Comparison of ENCODE assay signal across 8 cellular contexts in the genomic region with DNA sequence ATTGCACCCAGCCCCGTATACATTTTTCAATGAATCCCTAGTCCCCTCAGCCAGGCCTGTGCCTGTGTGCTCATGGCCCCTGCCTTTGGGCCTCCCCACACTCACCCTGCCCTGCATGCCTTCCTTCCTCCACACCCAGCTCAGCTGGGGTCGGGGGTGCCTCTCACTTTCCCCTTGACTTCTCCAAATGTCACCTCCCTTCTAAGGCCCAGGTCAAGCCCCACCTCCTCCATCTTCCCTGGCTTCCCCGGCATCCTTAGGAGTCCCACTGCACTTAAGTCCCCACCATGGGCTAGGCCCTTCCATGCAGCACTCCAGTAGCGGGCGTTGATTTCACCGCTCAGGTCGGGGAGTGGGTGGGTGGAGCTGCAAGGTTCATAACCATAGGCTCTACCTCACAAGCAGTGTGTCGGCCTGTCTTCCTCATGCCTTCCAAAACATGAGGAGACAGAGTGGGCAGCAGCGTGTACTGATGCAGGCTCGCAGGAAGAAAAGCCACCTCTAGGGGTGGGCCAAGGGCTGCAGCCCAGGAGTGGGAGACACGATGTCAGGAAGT. TPM values are rescaled to one million over a fixed set of nuclear protein-coding genes. Genes with fewer than 3 reads are reported as not detected.
DNase-seq lines count a peak whose midpoint lies in the region; ATAC-seq and TF ChIP-seq lines count a peak whose summit lies in the region.

No MANE protein-coding gene starts in this region.

- no peaks in the 10 kb centered on the region for H3K9me3 Mint-ChIP-seq in CD4-positive, alpha-beta T cell

- CTCF ChIA-PET in CD4-positive, alpha-beta T cell (lab: Charles Lee) = interaction anchor here (1.1 kb wide), 1 partner anchor 8 kb away, joined by 3 read pairs; no protein-coding TSS in a partner anchor

- peak overlapping the region; percentile 88 for H3K4me3 Mint-ChIP-seq in CD4-positive, alpha-beta T cell

- peak overlapping the region; percentile 91 for H3K27ac ChIP-seq in CD4-positive, alpha-beta T cell (ENCODE audit: low read depth, low read length)
- H3K27ac ChIP-seq in colonic mucosa (peak overlapping the region; percentile 68), neutrophil (peak overlapping the region; percentile 70)

- no peak for TF ChIP-seq CTCF in CD4-positive, alpha-beta T cell (IDR thresholded peaks at IDR 0.05)
- TF ChIP-seq CTCF in colonic mucosa (IDR thresholded peaks at IDR 0.05) (no peak), neutrophil (IDR thresholded peaks at IDR 0.05) (no peak)

- H3K4me3 ChIP-seq in colonic mucosa (no peak overlapping the region), neutrophil (ENCODE audit: low read depth in 1 of 2, low read length in 1 of 2) (no peak overlapping the region)

- no peak overlapping the region for H3K9ac ChIP-seq in colonic mucosa (ENCODE audit: low read depth in 2 of 2, low read length in 2 of 2)

- H3K9me3 ChIP-seq in CD4-positive, alpha-beta T cell (ENCODE audit: control insufficient read depth, low read length) = no peaks in the 10 kb centered on the region
- H3K9me3 ChIP-seq in colonic mucosa (no peaks in the 10 kb centered on the region), neutrophil (no peaks in the 10 kb centered on the region)

- H3K36me3 ChIP-seq in colonic mucosa = peaks cover under 1% of the 10 kb centered on the region
- peaks cover 33% of the 10 kb centered on the region for H3K36me3 ChIP-seq in neutrophil

- ATAC-seq in CD4-positive, alpha-beta T cell (ENCODE audit: poor library complexity) = peak; percentile 19
- ATAC-seq in HG03460 (IDR thresholded peaks at IDR 0.05; ENCODE audit: unreplicated experiment) (peak; percentile 3), GM19035 (IDR thresholded peaks at IDR 0.05; ENCODE audit: unreplicated experiment) (no peak)

- peaks cover 30% of the 10 kb centered on the region for H3K36me3 Mint-ChIP-seq in CD4-positive, alpha-beta T cell (ENCODE audit: low read depth)

- intact Hi-C loops in CD4-positive, alpha-beta T cell (cut with DNase I, micrococcal nuclease) = loop anchor here (2.0 kb wide), 2 partner anchors 15 to 19 kb away; no protein-coding TSS in a partner anchor
- intact Hi-C loops in colonic mucosa (cut with DNase I) = no loop called here

- DNase-seq in CD4-positive, alpha-beta T cell = peak in 2 of 10 experiments; percentile 24 to 26
- DNase-seq in colonic mucosa (no peak), amniotic stem cell (lab: John Stamatoyannopoulos, UW) (no peak), mucosa of gallbladder (ENCODE audit: low spot score) (no peak), DMS79 treated with DMSO at 0.1 percent for 48 hours (lab: John Stamatoyannopoulos, UW) (no peak)

- H3K4me1 ChIP-seq in colonic mucosa (peaks cover 14% of the 10 kb centered on the region), neutrophil (ENCODE audit: control insufficient read depth in 1 of 2, insufficient read depth in 1 of 2, low read depth in 1 of 2, low read length in 1 of 2) (peaks cover 19 to 20% of the 10 kb centered on the region in 2 experiments)

- H3K27ac Mint-ChIP-seq in CD4-positive, alpha-beta T cell = peak overlapping the region; percentile 99

- peaks cover 49% of the 10 kb centered on the region for H3K4me1 Mint-ChIP-seq in CD4-positive, alpha-beta T cell (ENCODE audit: low read depth)

- POLR2A ChIA-PET in CD4-positive, alpha-beta T cell (lab: Charles Lee) = interaction anchor here (0.6 to 4.2 kb wide), 16 partner anchors 8 to 78 kb away, joined by 3 to 88 read pairs (median 10); no protein-coding TSS in a partner anchor

- no peaks in the 10 kb centered on the region for H3K27me3 Mint-ChIP-seq in CD4-positive, alpha-beta T cell

- H3K27me3 ChIP-seq in CD4-positive, alpha-beta T cell (ENCODE audit: control insufficient read depth, insufficient read depth, low read length) = no peaks in the 10 kb centered on the region
- no peaks in the 10 kb centered on the region for H3K27me3 ChIP-seq in colonic mucosa
- no peaks in the 10 kb centered on the region for H3K27me3 ChIP-seq in neutrophil

RNA-seq across cellular contexts. Expression of a gene that starts 47.7 kb away (rescaled TPM):
- 10 to 100 TPM; 57.1 to 62.1 TPM for total RNA-seq in CD4-positive, alpha-beta T cell
- 10 to 100 TPM; 30.8 to 44.5 TPM for total RNA-seq in colonic mucosa
- 51.2 TPM for total RNA-seq in mucosa of gallbladder
